In the genomic region with DNA sequence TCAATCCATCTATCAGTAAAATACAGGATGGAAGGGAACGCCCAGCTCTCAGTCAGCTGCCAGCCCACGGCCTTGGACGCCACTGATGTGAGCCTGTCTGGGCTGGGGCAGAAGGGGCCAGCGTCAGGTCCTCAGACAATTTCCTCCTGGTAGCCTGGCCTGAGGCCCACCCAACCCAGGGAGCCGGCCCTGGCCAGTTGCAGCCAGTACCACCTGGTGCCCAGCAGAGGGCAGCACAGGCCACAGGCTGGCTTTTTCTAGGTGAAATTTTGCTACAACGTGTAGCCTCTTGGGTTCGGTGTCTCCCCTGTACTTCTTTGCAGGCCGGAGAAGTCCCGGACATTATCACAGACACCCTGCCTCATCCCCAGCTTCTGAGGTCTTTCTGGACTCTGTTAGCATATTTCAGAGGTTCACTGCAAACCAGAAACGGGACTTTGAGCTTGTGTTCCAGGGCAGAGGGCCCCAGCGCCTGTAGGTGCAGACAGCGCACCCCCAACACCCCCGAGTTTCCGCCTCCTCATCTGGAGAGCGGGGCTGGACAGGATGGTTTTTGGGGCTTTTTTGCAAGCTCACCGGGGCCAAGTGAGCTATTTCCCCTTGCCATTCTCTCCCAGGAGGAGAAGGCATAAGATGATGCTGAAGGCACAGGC, we compare ENCODE assay signal across 8 cellular contexts. TPM values are rescaled to one million over a fixed set of nuclear protein-coding genes. Genes with fewer than 3 reads are reported as not detected.
DNase-seq lines count a peak whose midpoint lies in the region; ATAC-seq and TF ChIP-seq lines count a peak whose summit lies in the region.

No MANE protein-coding gene starts in this region.

- H3K27ac Mint-ChIP-seq in WTC11, result no peak overlapping the region
- no peak overlapping the region for H3K27ac Mint-ChIP-seq in central memory CD8-positive, alpha-beta T cell (ENCODE audit: low read depth)

- POLR2A ChIA-PET in WTC11 (lab: Charles Lee), result no interaction called here

- peaks cover 30% of the 10 kb centered on the region for H3K4me1 Mint-ChIP-seq in WTC11
- no peaks in the 10 kb centered on the region for H3K4me1 Mint-ChIP-seq in central memory CD8-positive, alpha-beta T cell

- no peaks in the 10 kb centered on the region; the same call in 1 of the 2 replicates for H3K27me3 Mint-ChIP-seq in WTC11 (ENCODE audit: low read depth)
- H3K27me3 Mint-ChIP-seq in central memory CD8-positive, alpha-beta T cell, result peaks cover 44% of the 10 kb centered on the region

- H3K4me3 Mint-ChIP-seq in WTC11, result no peak overlapping the region
- no peak overlapping the region for H3K4me3 Mint-ChIP-seq in central memory CD8-positive, alpha-beta T cell

- ATAC-seq in GM21526 (IDR thresholded peaks at IDR 0.05; ENCODE audit: low FRiP score, unreplicated experiment) (peak; percentile 89), WTC11 (peak; percentile 91)
- peak; percentile 54 for ATAC-seq in central memory CD8-positive, alpha-beta T cell (replicated peaks; ENCODE audit: extremely low read depth, poor library complexity, severe bottlenecking)

- H3K36me3 Mint-ChIP-seq in WTC11, result peaks cover 4% of the 10 kb centered on the region; the same call in 1 of the 2 replicates
- no peaks in the 10 kb centered on the region for H3K36me3 Mint-ChIP-seq in central memory CD8-positive, alpha-beta T cell (ENCODE audit: insufficient read depth)

- DNase-seq in DMS79 treated with DMSO at 0.1 percent for 48 hours (lab: John Stamatoyannopoulos, UW) (peak; percentile 27), LoVo (ENCODE audit: low spot score) (peak; percentile 49), WTC11 (ENCODE audit: low spot score) (peak; percentile 78), kidney tubule cell (ENCODE audit: low spot score) (peak; percentile 70), NCI-H2107 (lab: John Stamatoyannopoulos, UW) (no peak)
- DNase-seq in central memory CD8-positive, alpha-beta T cell (ENCODE audit: low spot score in 2 of 2), result peak; percentile 26 to 33
- peak; percentile 63 for DNase-seq in stimulated activated CD4-positive, alpha-beta T cell treated with anti-CD3 and anti-CD28 coated beads, Interleukin-4, amount 100 ng/mL, for 1 hour

- CTCF ChIA-PET in WTC11 (lab: Charles Lee), result interaction anchor here (1.2 to 5.3 kb wide), 8 partner anchors 14 to 209 kb away, joined by 3 to 47 read pairs (median 4); no protein-coding TSS in a partner anchor

- peaks cover 6% of the 10 kb centered on the region for H3K9me3 Mint-ChIP-seq in WTC11
- H3K9me3 Mint-ChIP-seq in central memory CD8-positive, alpha-beta T cell, result no peaks in the 10 kb centered on the region

- peak; percentile 95 for TF ChIP-seq CTCF in WTC11 (IDR thresholded peaks at IDR 0.05)

TF ChIP-seq in WTC11, 78 proteins besides CTCF, POLR2A, EP300 and RAD21:
- TF ChIP-seq ZNF317 (CRISPR knock-in tag; IDR thresholded peaks at IDR 0.05; ENCODE audit: borderline replicate concordance, low read depth) (0 out of 2 replicates have a peak, but pooled peaks have one; percentile 25), EMX1 (CRISPR knock-in tag; IDR thresholded peaks at IDR 0.05) (no peak)

RNA-seq across cellular contexts. Expression of a gene that starts 45.9 kb away (rescaled TPM):
- total RNA-seq in WTC11 (2021), result 0.16 to 0.24 TPM (median 0.21 TPM) in 3 replicates
